ENCODE assay signal across 1 cellular context in the genomic region with DNA sequence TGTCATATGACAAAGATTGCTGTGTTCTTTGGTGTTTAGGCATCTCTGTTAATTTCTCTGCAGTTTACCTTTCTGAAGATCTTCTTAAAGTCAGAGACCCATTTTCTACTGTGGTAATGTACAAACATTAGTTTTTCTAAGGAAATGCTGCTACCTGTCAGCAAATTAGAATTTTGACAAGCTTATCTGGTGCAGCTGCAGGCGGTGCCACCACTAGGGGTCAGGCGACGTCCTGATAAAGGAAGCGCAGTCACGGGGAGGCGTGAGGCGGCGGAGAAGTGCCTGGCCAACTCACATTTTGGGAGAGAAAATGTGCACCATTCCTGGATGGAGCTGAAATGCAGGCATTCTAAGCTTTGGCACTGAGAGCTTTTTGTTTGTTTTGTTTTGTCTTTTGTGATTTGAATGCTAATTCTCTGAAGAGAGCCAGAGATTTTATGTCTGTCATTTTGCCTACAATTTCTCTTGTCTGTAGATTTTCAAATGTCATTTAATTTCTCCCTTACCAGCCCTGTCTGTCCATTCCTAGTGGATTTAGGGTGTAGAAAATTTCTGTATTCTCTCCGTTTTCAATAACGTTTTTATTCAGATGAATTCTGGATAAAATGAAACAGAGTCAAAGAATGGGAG.
TF ChIP-seq lines count a peak whose summit lies in the region.

No MANE protein-coding gene starts in this region.

TF ChIP-seq in HepG2, 621 proteins besides CTCF, POLR2A, EP300 and RAD21 (continued from another document):
- TF ChIP-seq, protein P1, sequence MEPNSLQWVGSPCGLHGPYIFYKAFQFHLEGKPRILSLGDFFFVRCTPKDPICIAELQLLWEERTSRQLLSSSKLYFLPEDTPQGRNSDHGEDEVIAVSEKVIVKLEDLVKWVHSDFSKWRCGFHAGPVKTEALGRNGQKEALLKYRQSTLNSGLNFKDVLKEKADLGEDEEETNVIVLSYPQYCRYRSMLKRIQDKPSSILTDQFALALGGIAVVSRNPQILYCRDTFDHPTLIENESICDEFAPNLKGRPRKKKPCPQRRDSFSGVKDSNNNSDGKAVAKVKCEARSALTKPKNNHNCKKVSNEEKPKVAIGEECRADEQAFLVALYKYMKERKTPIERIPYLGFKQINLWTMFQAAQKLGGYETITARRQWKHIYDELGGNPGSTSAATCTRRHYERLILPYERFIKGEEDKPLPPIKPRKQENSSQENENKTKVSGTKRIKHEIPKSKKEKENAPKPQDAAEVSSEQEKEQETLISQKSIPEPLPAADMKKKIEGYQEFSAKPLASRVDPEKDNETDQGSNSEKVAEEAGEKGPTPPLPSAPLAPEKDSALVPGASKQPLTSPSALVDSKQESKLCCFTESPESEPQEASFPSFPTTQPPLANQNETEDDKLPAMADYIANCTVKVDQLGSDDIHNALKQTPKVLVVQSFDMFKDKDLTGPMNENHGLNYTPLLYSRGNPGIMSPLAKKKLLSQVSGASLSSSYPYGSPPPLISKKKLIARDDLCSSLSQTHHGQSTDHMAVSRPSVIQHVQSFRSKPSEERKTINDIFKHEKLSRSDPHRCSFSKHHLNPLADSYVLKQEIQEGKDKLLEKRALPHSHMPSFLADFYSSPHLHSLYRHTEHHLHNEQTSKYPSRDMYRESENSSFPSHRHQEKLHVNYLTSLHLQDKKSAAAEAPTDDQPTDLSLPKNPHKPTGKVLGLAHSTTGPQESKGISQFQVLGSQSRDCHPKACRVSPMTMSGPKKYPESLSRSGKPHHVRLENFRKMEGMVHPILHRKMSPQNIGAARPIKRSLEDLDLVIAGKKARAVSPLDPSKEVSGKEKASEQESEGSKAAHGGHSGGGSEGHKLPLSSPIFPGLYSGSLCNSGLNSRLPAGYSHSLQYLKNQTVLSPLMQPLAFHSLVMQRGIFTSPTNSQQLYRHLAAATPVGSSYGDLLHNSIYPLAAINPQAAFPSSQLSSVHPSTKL (CRISPR knock-in tag; IDR thresholded peaks at IDR 0.05), result 0 out of 2 replicates have a peak, but pooled peaks have one; percentile 44
- no peak for TF ChIP-seq FOXC1 (CRISPR knock-in tag; IDR thresholded peaks at IDR 0.05; ENCODE audit: borderline replicate concordance)
- TF ChIP-seq, protein P2, sequence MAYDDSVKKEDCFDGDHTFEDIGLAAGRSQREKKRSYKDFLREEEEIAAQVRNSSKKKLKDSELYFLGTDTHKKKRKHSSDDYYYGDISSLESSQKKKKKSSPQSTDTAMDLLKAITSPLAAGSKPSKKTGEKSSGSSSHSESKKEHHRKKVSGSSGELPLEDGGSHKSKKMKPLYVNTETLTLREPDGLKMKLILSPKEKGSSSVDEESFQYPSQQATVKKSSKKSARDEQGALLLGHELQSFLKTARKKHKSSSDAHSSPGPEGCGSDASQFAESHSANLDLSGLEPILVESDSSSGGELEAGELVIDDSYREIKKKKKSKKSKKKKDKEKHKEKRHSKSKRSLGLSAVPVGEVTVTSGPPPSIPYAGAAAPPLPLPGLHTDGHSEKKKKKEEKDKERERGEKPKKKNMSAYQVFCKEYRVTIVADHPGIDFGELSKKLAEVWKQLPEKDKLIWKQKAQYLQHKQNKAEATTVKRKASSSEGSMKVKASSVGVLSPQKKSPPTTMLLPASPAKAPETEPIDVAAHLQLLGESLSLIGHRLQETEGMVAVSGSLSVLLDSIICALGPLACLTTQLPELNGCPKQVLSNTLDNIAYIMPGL (CRISPR knock-in tag; IDR thresholded peaks at IDR 0.05; ENCODE audit: borderline replicate concordance in 1 of 2, low read depth in 1 of 2), result peak in 1 of 2 experiments; percentile 58; a peak in 1 of 4 replicates
- 0 out of 2 replicates have a peak, but pooled peaks have one; percentile 26 for TF ChIP-seq ELF1 (CRISPR knock-in tag; IDR thresholded peaks at IDR 0.05)
- no peak for TF ChIP-seq ISX (CRISPR knock-in tag; conservative IDR thresholded peaks at IDR 0.05)
- 0 out of 2 replicates have a peak, but pooled peaks have one; percentile 25 for TF ChIP-seq ELF3 (CRISPR knock-in tag; IDR thresholded peaks at IDR 0.05)
- TF ChIP-seq, protein P3, sequence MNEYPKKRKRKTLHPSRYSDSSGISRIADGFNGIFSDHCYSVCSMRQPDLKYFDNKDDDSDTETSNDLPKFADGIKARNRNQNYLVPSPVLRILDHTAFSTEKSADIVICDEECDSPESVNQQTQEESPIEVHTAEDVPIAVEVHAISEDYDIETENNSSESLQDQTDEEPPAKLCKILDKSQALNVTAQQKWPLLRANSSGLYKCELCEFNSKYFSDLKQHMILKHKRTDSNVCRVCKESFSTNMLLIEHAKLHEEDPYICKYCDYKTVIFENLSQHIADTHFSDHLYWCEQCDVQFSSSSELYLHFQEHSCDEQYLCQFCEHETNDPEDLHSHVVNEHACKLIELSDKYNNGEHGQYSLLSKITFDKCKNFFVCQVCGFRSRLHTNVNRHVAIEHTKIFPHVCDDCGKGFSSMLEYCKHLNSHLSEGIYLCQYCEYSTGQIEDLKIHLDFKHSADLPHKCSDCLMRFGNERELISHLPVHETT (CRISPR knock-in tag; conservative IDR thresholded peaks at IDR 0.05), result no peak
- peak; percentile 77 for TF ChIP-seq SMC3 (IDR thresholded peaks at IDR 0.05; ENCODE audit: low read length)
- TF ChIP-seq, protein P4, sequence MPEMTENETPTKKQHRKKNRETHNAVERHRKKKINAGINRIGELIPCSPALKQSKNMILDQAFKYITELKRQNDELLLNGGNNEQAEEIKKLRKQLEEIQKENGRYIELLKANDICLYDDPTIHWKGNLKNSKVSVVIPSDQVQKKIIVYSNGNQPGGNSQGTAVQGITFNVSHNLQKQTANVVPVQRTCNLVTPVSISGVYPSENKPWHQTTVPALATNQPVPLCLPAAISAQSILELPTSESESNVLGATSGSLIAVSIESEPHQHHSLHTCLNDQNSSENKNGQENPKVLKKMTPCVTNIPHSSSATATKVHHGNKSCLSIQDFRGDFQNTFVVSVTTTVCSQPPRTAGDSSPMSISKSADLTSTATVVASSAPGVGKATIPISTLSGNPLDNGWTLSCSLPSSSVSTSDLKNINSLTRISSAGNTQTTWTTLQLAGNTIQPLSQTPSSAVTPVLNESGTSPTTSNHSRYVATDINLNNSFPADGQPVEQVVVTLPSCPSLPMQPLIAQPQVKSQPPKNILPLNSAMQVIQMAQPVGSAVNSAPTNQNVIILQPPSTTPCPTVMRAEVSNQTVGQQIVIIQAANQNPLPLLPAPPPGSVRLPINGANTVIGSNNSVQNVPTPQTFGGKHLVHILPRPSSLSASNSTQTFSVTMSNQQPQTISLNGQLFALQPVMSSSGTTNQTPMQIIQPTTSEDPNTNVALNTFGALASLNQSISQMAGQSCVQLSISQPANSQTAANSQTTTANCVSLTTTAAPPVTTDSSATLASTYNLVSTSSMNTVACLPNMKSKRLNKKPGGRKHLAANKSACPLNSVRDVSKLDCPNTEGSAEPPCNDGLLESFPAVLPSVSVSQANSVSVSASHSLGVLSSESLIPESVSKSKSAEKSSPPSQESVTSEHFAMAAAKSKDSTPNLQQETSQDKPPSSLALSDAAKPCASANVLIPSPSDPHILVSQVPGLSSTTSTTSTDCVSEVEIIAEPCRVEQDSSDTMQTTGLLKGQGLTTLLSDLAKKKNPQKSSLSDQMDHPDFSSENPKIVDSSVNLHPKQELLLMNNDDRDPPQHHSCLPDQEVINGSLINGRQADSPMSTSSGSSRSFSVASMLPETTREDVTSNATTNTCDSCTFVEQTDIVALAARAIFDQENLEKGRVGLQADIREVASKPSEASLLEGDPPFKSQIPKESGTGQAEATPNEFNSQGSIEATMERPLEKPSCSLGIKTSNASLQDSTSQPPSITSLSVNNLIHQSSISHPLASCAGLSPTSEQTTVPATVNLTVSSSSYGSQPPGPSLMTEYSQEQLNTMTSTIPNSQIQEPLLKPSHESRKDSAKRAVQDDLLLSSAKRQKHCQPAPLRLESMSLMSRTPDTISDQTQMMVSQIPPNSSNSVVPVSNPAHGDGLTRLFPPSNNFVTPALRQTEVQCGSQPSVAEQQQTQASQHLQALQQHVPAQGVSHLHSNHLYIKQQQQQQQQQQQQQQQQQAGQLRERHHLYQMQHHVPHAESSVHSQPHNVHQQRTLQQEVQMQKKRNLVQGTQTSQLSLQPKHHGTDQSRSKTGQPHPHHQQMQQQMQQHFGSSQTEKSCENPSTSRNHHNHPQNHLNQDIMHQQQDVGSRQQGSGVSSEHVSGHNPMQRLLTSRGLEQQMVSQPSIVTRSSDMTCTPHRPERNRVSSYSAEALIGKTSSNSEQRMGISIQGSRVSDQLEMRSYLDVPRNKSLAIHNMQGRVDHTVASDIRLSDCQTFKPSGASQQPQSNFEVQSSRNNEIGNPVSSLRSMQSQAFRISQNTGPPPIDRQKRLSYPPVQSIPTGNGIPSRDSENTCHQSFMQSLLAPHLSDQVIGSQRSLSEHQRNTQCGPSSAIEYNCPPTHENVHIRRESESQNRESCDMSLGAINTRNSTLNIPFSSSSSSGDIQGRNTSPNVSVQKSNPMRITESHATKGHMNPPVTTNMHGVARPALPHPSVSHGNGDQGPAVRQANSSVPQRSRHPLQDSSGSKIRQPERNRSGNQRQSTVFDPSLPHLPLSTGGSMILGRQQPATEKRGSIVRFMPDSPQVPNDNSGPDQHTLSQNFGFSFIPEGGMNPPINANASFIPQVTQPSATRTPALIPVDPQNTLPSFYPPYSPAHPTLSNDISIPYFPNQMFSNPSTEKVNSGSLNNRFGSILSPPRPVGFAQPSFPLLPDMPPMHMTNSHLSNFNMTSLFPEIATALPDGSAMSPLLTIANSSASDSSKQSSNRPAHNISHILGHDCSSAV (CRISPR knock-in tag; IDR thresholded peaks at IDR 0.05; ENCODE audit: borderline replicate concordance), result no peak
- peak; percentile 1; the same call in 1 of the 2 replicates for TF ChIP-seq SAP130 (CRISPR knock-in tag; IDR thresholded peaks at IDR 0.05; ENCODE audit: low read depth)
